ENCODE assay signal across 25 cellular contexts in the genomic region with DNA sequence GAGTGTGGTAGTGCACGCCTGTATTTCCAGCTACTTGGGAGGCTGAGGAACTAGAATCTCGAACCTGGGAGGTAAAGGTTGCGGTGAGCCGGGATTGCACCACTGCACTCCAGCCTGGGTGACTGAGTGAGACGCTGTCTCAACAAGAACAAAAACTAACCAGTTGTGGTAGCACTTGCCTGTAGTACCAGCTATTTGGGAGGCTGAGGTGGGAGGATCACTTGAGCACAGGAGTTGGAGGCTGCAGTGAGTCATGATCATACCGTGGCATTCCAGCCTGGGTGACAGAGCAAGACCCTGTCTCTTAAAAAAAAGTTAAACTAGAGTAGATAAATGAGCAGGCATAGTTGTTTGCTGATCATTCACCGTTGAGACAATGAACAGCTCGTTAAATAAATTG.
"Had no signal": no experiment of that assay in that cellular context is flagged by ENCODE, and none has a peak within 500 bp of the region (broad histone marks: within the 10 kb centered on the region; RNA-seq: fewer than 3 reads in every experiment).

No MANE protein-coding gene starts in this region.

- H3K27ac ChIP-seq: KMS-11, PC-9, VCaP had no signal

- H3K36me3 ChIP-seq: MG63 had no signal

- H3K4me3 ChIP-seq: MG63, PC-9 had no signal

- H2AFZ ChIP-seq: PC-9 had no signal

- H3K9me3 Mint-ChIP-seq: activated CD4-positive, alpha-beta memory T cell treated with anti-CD3 and anti-CD28 coated beads, Interleukin-2, amount 10 ng/mL, durations not matched to agents 7 days and 5 days; activated naive CD4-positive, alpha-beta T cell treated with anti-CD3 and anti-CD28 coated beads, Interleukin-2, amount 50 U/mL, for 24 hours; brain; central memory CD8-positive, alpha-beta T cell had no signal

- H3K27me3 Mint-ChIP-seq: activated CD4-positive, alpha-beta memory T cell treated with anti-CD3 and anti-CD28 coated beads, Interleukin-2, amount 10 ng/mL, durations not matched to agents 7 days and 5 days; activated CD4-positive, alpha-beta T cell treated with anti-CD3 and anti-CD28 coated beads for 36 hours; activated naive CD4-positive, alpha-beta T cell treated with anti-CD3 and anti-CD28 coated beads, Interleukin-2, amount 50 U/mL, for 24 hours; central memory CD8-positive, alpha-beta T cell had no signal

- DNase-seq: activated CD4-positive, alpha-beta memory T cell treated with anti-CD3 and anti-CD28 coated beads, Interleukin-2, amount 10 ng/mL, durations not matched to agents 7 days and 5 days; activated CD4-positive, alpha-beta T cell treated with anti-CD3 and anti-CD28 coated beads for 36 hours; activated CD4-positive, alpha-beta T cell treated with anti-CD3 and anti-CD28 coated beads, Interleukin-2, amount 50 U/mL, for 1 hour; activated CD8-positive, alpha-beta memory T cell treated with anti-CD3 and anti-CD28 coated beads, Interleukin-2, amount 50 U/mL, for 4 hours; activated effector memory CD4-positive, alpha-beta T cell treated with Interleukin-2 at 50 U/mL for 16 hours; activated naive CD4-positive, alpha-beta T cell; aorta; MG63; MV-4-11; NCI-H1105; NCI-H1436; NCI-H187; NCI-H2081 treated with DMSO at 0.1 percent for 48 hours; NCI-H446; NCI-H524; PC-9; SHP77 treated with DMSO at 0.1 percent for 48 hours; T-helper 2 cell; T1000 had no signal

- H3K9me3 ChIP-seq: MG63 had no signal

- H3K27me3 ChIP-seq: MG63 had no signal

- FAIRE-seq: TTC549 had no signal

- H3K4me3 Mint-ChIP-seq: activated CD4-positive, alpha-beta memory T cell treated with anti-CD3 and anti-CD28 coated beads, Interleukin-2, amount 10 ng/mL, durations not matched to agents 7 days and 5 days; activated CD4-positive, alpha-beta T cell treated with anti-CD3 and anti-CD28 coated beads for 36 hours; activated naive CD4-positive, alpha-beta T cell treated with anti-CD3 and anti-CD28 coated beads, Interleukin-2, amount 50 U/mL, for 24 hours; brain; central memory CD8-positive, alpha-beta T cell had no signal

- H3K27ac Mint-ChIP-seq: activated CD4-positive, alpha-beta memory T cell treated with anti-CD3 and anti-CD28 coated beads, Interleukin-2, amount 10 ng/mL, durations not matched to agents 7 days and 5 days; activated CD4-positive, alpha-beta T cell treated with anti-CD3 and anti-CD28 coated beads for 36 hours; activated naive CD4-positive, alpha-beta T cell treated with anti-CD3 and anti-CD28 coated beads, Interleukin-2, amount 50 U/mL, for 24 hours had no signal

- ATAC-seq: activated CD4-positive, alpha-beta T cell treated with anti-CD3 and anti-CD28 coated beads for 36 hours had no signal

- H3K4me2 ChIP-seq: KMS-11, PC-9 had no signal

- H3K4me1 Mint-ChIP-seq: activated CD4-positive, alpha-beta memory T cell treated with anti-CD3 and anti-CD28 coated beads, Interleukin-2, amount 10 ng/mL, durations not matched to agents 7 days and 5 days had no signal

- H3K9ac ChIP-seq: KMS-11 had no signal
